Comparison of ENCODE assay signal across 9 cellular contexts in the genomic region with DNA sequence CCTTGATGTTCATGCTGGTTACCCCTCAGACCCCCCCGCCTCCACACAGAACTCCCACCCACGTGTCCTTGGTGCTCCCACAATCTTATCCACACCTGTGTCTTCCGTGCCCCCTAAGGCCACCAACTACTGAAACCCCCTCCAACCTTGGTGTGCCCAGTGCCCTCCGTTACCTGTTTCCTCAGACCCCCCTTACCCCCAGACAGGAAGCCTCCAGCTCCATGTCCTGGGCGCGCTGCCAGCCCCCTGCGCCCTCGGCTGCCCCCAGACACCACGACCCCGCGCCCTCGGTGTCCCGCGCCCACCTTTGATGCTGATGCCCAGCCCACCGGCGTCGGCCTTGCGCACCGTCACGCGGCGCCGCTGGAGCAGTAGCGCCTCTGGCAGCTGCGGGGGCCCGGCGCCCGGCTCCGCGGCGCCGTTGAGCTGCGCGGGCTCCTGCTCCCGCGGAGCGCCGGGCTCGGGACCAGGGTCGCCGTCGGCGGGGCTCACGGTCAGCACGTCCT. TPM values are rescaled to one million over a fixed set of nuclear protein-coding genes. Genes with fewer than 3 reads are reported as not detected.
DNase-seq lines count a peak whose midpoint lies in the region; ATAC-seq, FAIRE-seq and TF ChIP-seq lines count a peak whose summit lies in the region.
"Had no signal": no experiment of that assay in that cellular context is flagged by ENCODE, and none has a peak within 500 bp of the region (broad histone marks: within the 10 kb centered on the region; RNA-seq: fewer than 3 reads in every experiment).

No MANE protein-coding gene starts in this region.

- peaks cover 5% of the 10 kb centered on the region; the same call in 2 of the 3 replicates for H3K4me1 ChIP-seq in A549

- POLR2A ChIA-PET in A549 (lab: Yijun Ruan, JAX): interaction anchor here (1.9 kb wide), 1 partner anchor 46 kb away, joined by 10 read pairs; a partner anchor contains a TSS

- CTCF ChIA-PET in A549 (lab: Yijun Ruan, JAX): interaction anchor here (0.6 to 2.2 kb wide), 5 partner anchors 10 to 210 kb away, joined by 3 to 6 read pairs (median 4); no protein-coding TSS in a partner anchor

- no peak for TF ChIP-seq CTCF in A549 (IDR thresholded peaks at IDR 0.05)
- no peak for TF ChIP-seq CTCF in astrocyte of the cerebellum (IDR thresholded peaks at IDR 0.05; ENCODE audit: low read depth, low read length, missing control alignments)

- no peak for TF ChIP-seq RAD21 in A549 (conservative IDR thresholded peaks at IDR 0.05 in 1 of 2, IDR thresholded peaks at IDR 0.05 in 1 of 2)

- H3K27ac ChIP-seq in A549: peak overlapping the region; percentile 72 to 89

- H3K4me3 ChIP-seq in A549: peak overlapping the region; percentile 83
- peak overlapping the region; percentile 55 for H3K4me3 ChIP-seq in astrocyte of the cerebellum (ENCODE audit: low read depth, low read length)

- ATAC-seq in A549 (peak; percentile 2 to 32; a peak in 2 of 6 replicates), GM19351 (IDR thresholded peaks at IDR 0.05; ENCODE audit: unreplicated experiment) (peak; percentile 19)

- H3K4me2 ChIP-seq in A549: peak overlapping the region; percentile 78

- TF ChIP-seq EP300 in A549 (IDR thresholded peaks at IDR 0.05): no peak

- TF ChIP-seq POLR2A in A549 (IDR thresholded peaks at IDR 0.05; ENCODE audit: low read length): no peak

- 24% methylated on average over 3 of the region's 45 CpGs for WGBS in A549 (ENCODE audit: missing lambda C conversion rate)

- in situ Hi-C loops in astrocyte of the cerebellum (cut with HindIII; ENCODE audit: low sequenced_read_pairs): no loop called here

- no peaks in the 10 kb centered on the region for H3K9me3 ChIP-seq in A549

- FAIRE-seq in A549 (lab: Jason Lieb, UNC): no peak
- FAIRE-seq: islet of Langerhans had no signal

- DNase-seq in A549 (ENCODE audit: low read depth in 1 of 2, low spot score in 1 of 2) (peak in 1 of 2 experiments; percentile 17), NCI-H1092 (lab: John Stamatoyannopoulos, UW) (peak; percentile 33), astrocyte of the cerebellum (ENCODE audit: low read depth) (no peak), iPS-NIHi11 (ENCODE audit: low spot score) (peak; percentile 80), inferior parietal cortex (ENCODE audit: extremely low spot score) (no peak), DMS153 treated with DMSO at 0.1 percent for 48 hours (lab: John Stamatoyannopoulos, UW; ENCODE audit: unreplicated experiment) (no peak)
- peak; percentile 6 for DNase-seq in stimulated activated CD4-positive, alpha-beta T cell treated with anti-CD3 and anti-CD28 coated beads, Interleukin-2, amount 100 ng/mL, for 4 hours (ENCODE audit: low read depth)

TF ChIP-seq in A549, 52 proteins besides CTCF, POLR2A, EP300 and RAD21:
- no peak for TF ChIP-seq TP53 (CRISPR knock-in tag; IDR thresholded peaks at IDR 0.05)
- TF ChIP-seq, protein P1, sequence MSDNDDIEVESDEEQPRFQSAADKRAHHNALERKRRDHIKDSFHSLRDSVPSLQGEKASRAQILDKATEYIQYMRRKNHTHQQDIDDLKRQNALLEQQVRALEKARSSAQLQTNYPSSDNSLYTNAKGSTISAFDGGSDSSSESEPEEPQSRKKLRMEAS (IDR thresholded peaks at IDR 0.05): 0 out of 2 replicates have a peak, but pooled peaks have one; percentile 24

RNA-seq across cellular contexts. Expression of a gene that starts 0.5 kb away (rescaled TPM):
- 5.6 and 6.5 TPM in 2 replicates for polyA plus RNA-seq in A549 (2011; rRNA removed)
- 7.5 and 10.5 TPM in 2 replicates for polyA plus RNA-seq in A549 (2012; cell fraction: cytosol; rRNA removed)
- 6.7 and 7.2 TPM in 2 replicates for polyA plus RNA-seq in A549 (2012; cell fraction: nucleus; rRNA removed)
- 5.5 to 6.6 TPM (median 6.4 TPM) in 3 replicates for polyA plus RNA-seq in A549 (2017; fragmentation: RNase III; extraction: RNeasy Plus Mini Kit Qiagen cat#74134 plus additional on column Dnase treatment)
- 6.0 and 8.3 TPM in 2 replicates for polyA minus RNA-seq in A549 (2011; rRNA and poly(A)+ RNA removed)

RNA-seq across cellular contexts. Expression of a gene that starts 41.7 kb away (rescaled TPM):
- polyA plus RNA-seq in A549 (2011; rRNA removed) (39.7 and 42.5 TPM in 2 replicates), A549 (2017; fragmentation: RNase III; extraction: RNeasy Plus Mini Kit Qiagen cat#74134 plus additional on column Dnase treatment) (39.6 to 40.4 TPM (median 40.3 TPM) in 3 replicates)
- 33.1 and 33.7 TPM in 2 replicates for polyA plus RNA-seq in A549 (2012; cell fraction: cytosol; rRNA removed)
- 42.4 and 59.1 TPM in 2 replicates for polyA plus RNA-seq in A549 (2012; cell fraction: nucleus; rRNA removed)
- polyA minus RNA-seq in A549 (2011; rRNA and poly(A)+ RNA removed): 38.7 and 41.2 TPM in 2 replicates

RNA-seq across cellular contexts. Expression of a gene that starts 46.8 kb away (rescaled TPM):
- polyA plus RNA-seq in A549 (2011; rRNA removed) (9.4 and 10.8 TPM in 2 replicates), A549 (2017; fragmentation: RNase III; extraction: RNeasy Plus Mini Kit Qiagen cat#74134 plus additional on column Dnase treatment) (5.2 to 6.8 TPM (median 6.7 TPM) in 3 replicates)
- 5.9 and 8.2 TPM in 2 replicates for polyA plus RNA-seq in A549 (2012; cell fraction: cytosol; rRNA removed)
- 15.5 and 15.6 TPM in 2 replicates for polyA plus RNA-seq in A549 (2012; cell fraction: nucleus; rRNA removed)
- polyA minus RNA-seq in A549 (2011; rRNA and poly(A)+ RNA removed): 16.2 and 17.6 TPM in 2 replicates

Comparison
In these comparisons a context has a peak if more than half of its experiments do, and no peak if none do; other contexts are left out.
1. DNase-seq: peak in NCI-H1092 (single experiment), iPS-NIHi11 (single experiment) and stimulated activated CD4-positive, alpha-beta T cell treated with anti-CD3 and anti-CD28 coated beads, Interleukin-2, amount 100 ng/mL, for 4 hours (single experiment); none in astrocyte of the cerebellum (single experiment), inferior parietal cortex (single experiment) and DMS153 treated with DMSO at 0.1 percent for 48 hours (single experiment).